9 cellular contexts compared by ENCODE assay signal in the genomic region with DNA sequence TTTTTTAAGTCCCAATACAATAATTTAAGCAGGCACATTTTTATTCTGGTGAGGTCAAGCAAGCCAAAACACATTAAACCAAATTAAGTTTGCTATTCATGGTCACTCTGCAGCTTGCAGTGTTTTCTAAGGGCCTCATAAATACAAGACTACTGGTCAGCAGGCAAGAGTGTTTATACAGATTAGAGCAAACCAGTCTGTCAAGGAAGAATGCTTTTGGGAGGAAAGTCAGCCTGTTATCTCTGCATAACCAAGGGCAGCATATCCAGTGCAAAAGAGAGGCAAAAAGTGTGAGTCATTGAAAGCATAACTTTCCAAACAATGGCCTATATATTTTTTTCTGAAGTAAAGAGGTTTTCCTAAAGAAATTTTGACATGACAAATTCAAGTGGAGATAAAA. TPM values are rescaled to one million over a fixed set of nuclear protein-coding genes. Genes with fewer than 3 reads are reported as not detected.
DNase-seq lines count a peak whose midpoint lies in the region; ATAC-seq and TF ChIP-seq lines count a peak whose summit lies in the region.
"Had no signal": no experiment of that assay in that cellular context is flagged by ENCODE, and none has a peak within 500 bp of the region (broad histone marks: within the 10 kb centered on the region; RNA-seq: fewer than 3 reads in every experiment).

No MANE protein-coding gene starts in this region.

- H3K27me3 ChIP-seq in ACC112 (ENCODE audit: insufficient read depth, low read length) (no peaks in the 10 kb centered on the region), HUES64 (ENCODE audit: insufficient read depth, low read length) (no peaks in the 10 kb centered on the region), right lobe of liver (no peaks in the 10 kb centered on the region)
- H3K27me3 ChIP-seq: BLaER1 had no signal

- H3K9me3 ChIP-seq in HUES64 (ENCODE audit: insufficient read depth, low read depth, low read length) (no peaks in the 10 kb centered on the region), right lobe of liver (no peaks in the 10 kb centered on the region)
- H3K9me3 ChIP-seq: BLaER1 had no signal

- no peak overlapping the region for H2AFZ ChIP-seq in ACC112 (ENCODE audit: low read length, unreplicated experiment)

- H3K4me3 ChIP-seq in ACC112 (ENCODE audit: low read depth, low read length) (no peak overlapping the region), HUES64 (ENCODE audit: low read length) (no peak overlapping the region), right lobe of liver (no peak overlapping the region)
- H3K4me3 ChIP-seq: BLaER1 had no signal

- intact Hi-C loops in right lobe of liver (cut with DNase I) = no loop called here

- DNase-seq in dedifferentiated amniotic fluid mesenchymal stem cell (ENCODE audit: extremely low spot score) (peak; percentile 62), right lobe of liver (no peak), DMS79 (lab: John Stamatoyannopoulos, UW) (no peak), NCI-H526 treated with DMSO at 0.1 percent for 48 hours (lab: John Stamatoyannopoulos, UW) (no peak), NCI-H524 (lab: John Stamatoyannopoulos, UW) (no peak)

- TF ChIP-seq POLR2A in right lobe of liver (IDR thresholded peaks at IDR 0.05) = no peak

- no peaks in the 10 kb centered on the region for H3K79me2 ChIP-seq in ACC112 (ENCODE audit: control insufficient read depth, insufficient read depth, low read length, unreplicated experiment)

- peaks cover 55% of the 10 kb centered on the region for H3K4me1 ChIP-seq in ACC112 (ENCODE audit: control insufficient read depth, insufficient read depth, low read length, unreplicated experiment)
- H3K4me1 ChIP-seq in HUES64 (ENCODE audit: insufficient read depth, low read length) = peaks cover 93% of the 10 kb centered on the region
- H3K4me1 ChIP-seq in right lobe of liver = peaks cover 0 to 72% (median 24%) of the 10 kb centered on the region in 4 donors
- H3K4me1 ChIP-seq: BLaER1 had no signal

- no peaks in the 10 kb centered on the region for H3K36me3 ChIP-seq in ACC112 (ENCODE audit: insufficient read depth, low read length)
- H3K36me3 ChIP-seq in HUES64 (ENCODE audit: insufficient read depth, low read length) = peaks cover 17% of the 10 kb centered on the region; the same call in 1 of the 2 replicates
- no peaks in the 10 kb centered on the region for H3K36me3 ChIP-seq in right lobe of liver
- H3K36me3 ChIP-seq: BLaER1 had no signal

- ATAC-seq in right lobe of liver = peak in 3 of 4 donors; percentile 3 to 29 (median 9)
- ATAC-seq in HG02763 (IDR thresholded peaks at IDR 0.05; ENCODE audit: unreplicated experiment) = no peak

- TF ChIP-seq CTCF in right lobe of liver (IDR thresholded peaks at IDR 0.05) = no peak

- H3K27ac ChIP-seq in ACC112 (ENCODE audit: low read depth, low read length) (peak overlapping the region; percentile 39; the same call in 1 of the 2 replicates), HUES64 (ENCODE audit: low read depth, low read length) (peak overlapping the region; percentile 61), right lobe of liver (peak overlapping the region; percentile 12 to 96 (median 91))
- H3K27ac ChIP-seq: BLaER1 had no signal

- H3K9ac ChIP-seq in HUES64 (ENCODE audit: low read depth, low read length) = no peak overlapping the region
- H3K9ac ChIP-seq: BLaER1 had no signal

RNA-seq across cellular contexts. Expression of gene CCDC34, which starts 29.7 kb away (rescaled TPM):
- 21.0 TPM for polyA plus RNA-seq in HUES64 (2013, experiment 1 of 2)
- 20.9 TPM for polyA plus RNA-seq in HUES64 (2013, experiment 2 of 2)
- total RNA-seq in right lobe of liver = 1 to 10 TPM; 1.8 to 3.6 (median 2.1) TPM

Comparison
In these comparisons a context has a peak if more than half of its experiments do, and no peak if none do; other contexts are left out.
1. H3K27ac ChIP-seq: peak in every context shown above with its lines; median percentile 91 in right lobe of liver; 61 in HUES64; 39 in ACC112.